ENCODE assay signal across 16 cellular contexts in the genomic region with DNA sequence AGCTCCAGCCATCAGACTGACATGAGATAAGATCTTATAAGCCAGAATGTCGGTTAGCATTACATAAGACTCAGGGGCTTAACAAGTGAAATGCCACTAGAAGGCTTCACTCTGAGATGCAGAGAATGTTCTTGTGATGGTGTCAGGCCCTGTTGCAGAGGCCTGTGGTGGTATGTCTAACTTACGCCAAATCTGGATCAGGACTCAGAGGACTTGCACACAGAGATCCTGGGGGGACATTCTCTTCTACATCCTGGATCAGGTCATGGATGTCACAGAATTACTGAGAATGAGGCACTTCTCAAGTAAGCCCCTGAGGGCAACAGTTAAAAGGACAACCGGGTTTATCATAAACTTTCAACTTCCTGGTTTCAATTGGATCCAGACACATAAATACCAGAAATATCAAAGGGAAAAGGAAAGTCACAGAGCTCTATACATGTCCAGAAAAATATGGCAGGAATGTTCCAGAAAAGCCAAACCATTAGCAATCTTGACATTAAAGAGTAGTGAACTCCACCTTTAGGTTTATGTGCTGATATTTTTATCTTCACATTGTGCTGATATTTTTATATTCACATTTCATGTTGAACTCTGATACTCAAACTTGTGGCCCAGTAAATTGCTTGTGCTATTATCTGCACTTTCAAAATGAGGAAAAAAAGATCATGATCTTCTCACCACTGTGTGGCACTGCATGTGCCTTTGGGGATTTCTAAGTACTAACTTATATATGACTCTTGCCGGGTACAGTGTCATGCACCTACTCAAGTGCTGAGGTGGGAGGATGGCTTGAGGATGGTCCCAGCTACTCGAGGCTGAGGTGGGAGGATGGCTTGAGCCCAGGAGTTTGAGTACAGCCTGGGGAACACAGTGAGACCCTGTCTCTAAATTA.
DNase-seq lines count a peak whose midpoint lies in the region; FAIRE-seq and TF ChIP-seq lines count a peak whose summit lies in the region.
"Had no signal": no experiment of that assay in that cellular context is flagged by ENCODE, and none has a peak within 500 bp of the region (broad histone marks: within the 10 kb centered on the region; RNA-seq: fewer than 3 reads in every experiment).

No MANE protein-coding gene starts in this region.

- DNase-seq in AG20443 (ENCODE audit: low spot score): peak; percentile 14
- DNase-seq in M059J (ENCODE audit: low read depth): peak; percentile 77
- no peak for DNase-seq in bronchial epithelial cell (ENCODE audit: low read depth)
- peak; percentile 46 for DNase-seq in mesenchymal stem cell
- DNase-seq in cortex of kidney (lab: John Stamatoyannopoulos, UW): no peak
- DNase-seq in H4 (ENCODE audit: low spot score): no peak
- no peak for DNase-seq in KBM-7
- DNase-seq in inferior parietal cortex (ENCODE audit: extremely low spot score): no peak
- DNase-seq: activated CD4-positive, alpha-beta memory T cell treated with anti-CD3 and anti-CD28 coated beads, Interleukin-2, amount 10 ng/mL, durations not matched to agents 7 days and 5 days; effector CD4-positive, alpha-beta T cell; MV-4-11; NCI-H2171; ovary had no signal

- no peaks in the 10 kb centered on the region for H3K79me1 ChIP-seq in mesenchymal stem cell (replicated peaks; ENCODE audit: low read length, poor library complexity, severe bottlenecking)

- H3K4me1 ChIP-seq in mesenchymal stem cell (ENCODE audit: control insufficient read depth, insufficient read depth, low read depth, low read length): no peaks in the 10 kb centered on the region
- H3K4me1 ChIP-seq: ascending aorta, gastroesophageal sphincter had no signal

- H3K14ac ChIP-seq in mesenchymal stem cell (ENCODE audit: low read length in 2 of 2): no peak overlapping the region

- no peak overlapping the region for H4K91ac ChIP-seq in mesenchymal stem cell (ENCODE audit: low read length)

- no peak overlapping the region for H3K27ac ChIP-seq in mesenchymal stem cell (ENCODE audit: low read length, poor library complexity, severe bottlenecking)
- H3K27ac ChIP-seq: ascending aorta, gastroesophageal sphincter, ovary had no signal

- no peak for TF ChIP-seq CTCF in bronchial epithelial cell (IDR thresholded peaks at IDR 0.05; ENCODE audit: insufficient read depth, low read length, severe bottlenecking)

- peak overlapping the region in 1 of 2 experiments; percentile 16 for H3K18ac ChIP-seq in mesenchymal stem cell (ENCODE audit: low read depth in 1 of 2, low read length in 2 of 2)

- no peak overlapping the region for H3K9ac ChIP-seq in mesenchymal stem cell (ENCODE audit: low read length)

- in situ Hi-C loops in KBM-7 (cut with MboI; ENCODE audit: low pct_unique_long_range_greater_than_20kb, low sequenced_read_pairs): no loop called here

- no peak overlapping the region for H2BK120ac ChIP-seq in mesenchymal stem cell (ENCODE audit: low read depth, low read length)

- no peak overlapping the region for H2BK15ac ChIP-seq in mesenchymal stem cell (ENCODE audit: low read depth, poor library complexity, severe bottlenecking)

- peak; percentile 98 for FAIRE-seq in bronchial epithelial cell (lab: Jason Lieb, UNC)
- FAIRE-seq: TTC549 had no signal

- no peak overlapping the region for H2AFZ ChIP-seq in mesenchymal stem cell (ENCODE audit: low read depth, low read length)

- peak overlapping the region; percentile 77 for H4K8ac ChIP-seq in mesenchymal stem cell (ENCODE audit: low read length)

- peak overlapping the region in 1 of 2 experiments; percentile 25 for H3K4ac ChIP-seq in mesenchymal stem cell (ENCODE audit: low read depth in 1 of 2, low read length in 2 of 2)

- H2BK5ac ChIP-seq in mesenchymal stem cell (ENCODE audit: low read depth, low read length, poor library complexity, severe bottlenecking): no peak overlapping the region

- H3K36me3 ChIP-seq in bronchial epithelial cell (ENCODE audit: control insufficient read depth, insufficient read depth, low read length) (no peaks in the 10 kb centered on the region), mesenchymal stem cell (ENCODE audit: control insufficient read depth in 1 of 2, insufficient read depth in 2 of 2, low read depth in 1 of 2, low read length in 2 of 2) (no peaks in the 10 kb centered on the region)
- H3K36me3 ChIP-seq: ascending aorta, gastroesophageal sphincter, ovary had no signal

- no peak overlapping the region for H2AK5ac ChIP-seq in mesenchymal stem cell (ENCODE audit: low read length, severe bottlenecking)

- H3K4me3 ChIP-seq in bronchial epithelial cell (ENCODE audit: low read depth, low read length) (no peak overlapping the region), mesenchymal stem cell (ENCODE audit: insufficient read depth in 1 of 2, low read depth in 1 of 2, low read length in 2 of 2) (no peak overlapping the region)
- H3K4me3 ChIP-seq: ascending aorta, gastroesophageal sphincter, ovary had no signal

- no peak overlapping the region for H2BK12ac ChIP-seq in mesenchymal stem cell (ENCODE audit: low read length in 2 of 2)

- peak overlapping the region in 1 of 2 experiments; percentile 42 for H3K23ac ChIP-seq in mesenchymal stem cell (ENCODE audit: low read length in 2 of 2)

- WGBS in mesenchymal stem cell: 91% methylated on average over 4 of the region's 5 CpGs

- H3K9me3 ChIP-seq in mesenchymal stem cell (ENCODE audit: control insufficient read depth, low read length): no peaks in the 10 kb centered on the region
- H3K9me3 ChIP-seq: ascending aorta, gastroesophageal sphincter, ovary had no signal

- H3K4me2 ChIP-seq in mesenchymal stem cell (ENCODE audit: low read length, poor library complexity, severe bottlenecking): no peak overlapping the region

- no peaks in the 10 kb centered on the region for H3K27me3 ChIP-seq in bronchial epithelial cell (ENCODE audit: control insufficient read depth, insufficient read depth, low read length)
- H3K27me3 ChIP-seq in mesenchymal stem cell (ENCODE audit: control insufficient read depth in 1 of 2, insufficient read depth in 1 of 2, low read length in 2 of 2): no peaks in the 10 kb centered on the region
- H3K27me3 ChIP-seq: ascending aorta, gastroesophageal sphincter, ovary had no signal

Comparison
In these comparisons a context has a peak if more than half of its experiments do, and no peak if none do; other contexts are left out.
1. DNase-seq: peak in AG20443 (single experiment), M059J (single experiment) and mesenchymal stem cell (single experiment); none in bronchial epithelial cell (single experiment), cortex of kidney (single experiment), H4 (single experiment), KBM-7 (single experiment) and inferior parietal cortex (single experiment).